ENCODE assay signal across 27 cellular contexts in the genomic region with DNA sequence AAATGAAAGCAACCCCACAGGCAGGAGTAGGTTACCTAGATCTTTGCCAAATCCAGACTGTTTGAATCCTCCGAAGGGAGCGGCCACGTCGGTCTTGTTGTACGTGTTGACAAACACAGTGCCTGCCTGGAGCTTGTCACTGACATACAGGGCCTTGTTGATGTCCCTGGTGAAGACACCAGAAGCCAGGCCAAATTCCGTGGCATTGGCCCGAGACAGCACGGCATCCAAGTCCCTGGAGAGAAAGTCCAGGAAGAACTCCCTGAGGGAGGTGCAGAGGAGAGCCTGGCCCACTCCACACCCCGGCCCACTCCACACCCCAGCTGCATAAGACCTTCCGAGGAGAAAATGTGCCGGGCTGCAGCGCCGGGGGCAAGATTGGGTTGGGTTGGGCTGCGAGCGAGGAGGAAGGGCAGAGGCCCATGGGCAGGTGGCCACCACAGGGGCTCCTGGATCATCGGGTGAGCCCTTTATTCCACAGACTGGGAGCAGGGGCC. TPM values are rescaled to one million over a fixed set of nuclear protein-coding genes. Genes with fewer than 3 reads are reported as not detected.
A peak's percentile ranks its signal among the peaks of the same experiment; 100 is the strongest.
DNase-seq lines count a peak whose midpoint lies in the region; ATAC-seq and TF ChIP-seq lines count a peak whose summit lies in the region.
"Had no signal": no experiment of that assay in that cellular context is flagged by ENCODE, and none has a peak within 500 bp of the region (broad histone marks: within the 10 kb centered on the region; RNA-seq: fewer than 3 reads in every experiment).

No MANE protein-coding gene starts in this region.

- no peak overlapping the region for H3K4me3 Mint-ChIP-seq in activated CD4-positive, alpha-beta memory T cell treated with anti-CD3 and anti-CD28 coated beads, Interleukin-2, amount 10 ng/mL, durations not matched to agents 7 days and 5 days
- H3K4me3 Mint-ChIP-seq in activated CD4-positive, alpha-beta memory T cell treated with anti-CD3 and anti-CD28 coated beads for 36 hours = no peak overlapping the region
- H3K4me3 Mint-ChIP-seq: activated T-cell treated with anti-CD3 and anti-CD28 coated beads, Interleukin-2, amount 50 U/mL, for 72 hours; brain; immature natural killer cell had no signal

- TF ChIP-seq EP300 in sigmoid colon (IDR thresholded peaks at IDR 0.05) = no peak

- ATAC-seq in left lobe of liver = no peak
- ATAC-seq: activated T-cell treated with anti-CD3 and anti-CD28 coated beads, Interleukin-2, amount 50 U/mL, for 72 hours; left cardiac atrium; upper lobe of right lung had no signal

- H3K4me1 Mint-ChIP-seq in activated CD4-positive, alpha-beta memory T cell treated with anti-CD3 and anti-CD28 coated beads, Interleukin-2, amount 10 ng/mL, durations not matched to agents 7 days and 5 days = no peaks in the 10 kb centered on the region
- H3K4me1 Mint-ChIP-seq in activated CD4-positive, alpha-beta memory T cell treated with anti-CD3 and anti-CD28 coated beads for 36 hours (ENCODE audit: low read depth) = no peaks in the 10 kb centered on the region
- H3K4me1 Mint-ChIP-seq: immature natural killer cell had no signal

- DNase-seq in activated CD4-positive, alpha-beta memory T cell treated with anti-CD3 and anti-CD28 coated beads, Interleukin-2, amount 10 ng/mL, durations not matched to agents 7 days and 5 days = peak; percentile 7
- no peak for DNase-seq in activated CD4-positive, alpha-beta memory T cell treated with anti-CD3 and anti-CD28 coated beads for 36 hours
- DNase-seq in Peyer's patch = peak in 2 of 3 donors; percentile 10 to 30
- peak; percentile 43 for DNase-seq in left lobe of liver (ENCODE audit: low spot score)
- DNase-seq in sigmoid colon = peak; percentile 63
- no peak for DNase-seq in GF-D8 (lab: John Stamatoyannopoulos, UW)
- DNase-seq in NCI-H2196 (lab: John Stamatoyannopoulos, UW; ENCODE audit: unreplicated experiment) = no peak
- no peak for DNase-seq in DMS 273 (lab: John Stamatoyannopoulos, UW; ENCODE audit: unreplicated experiment)
- DNase-seq: activated naive CD4-positive, alpha-beta T cell treated with anti-CD3 and anti-CD28 coated beads, Interleukin-2, amount 50 U/mL, for 16 hours; activated T-cell treated with anti-CD3 and anti-CD28 coated beads, Interleukin-2, amount 50 U/mL, for 72 hours; COR-L47; DMS79 treated with DMSO at 0.1 percent for 48 hours; GM23248; hippocampal formation; immature natural killer cell; Karpas-422; left cardiac atrium; NCI-H2029; NCI-H2227 treated with DMSO at 0.1 percent for 48 hours; NCI-H526 treated with DMSO at 0.1 percent for 48 hours; PC-9; SIG-M5; stimulated activated naive CD4-positive, alpha-beta T cell; upper lobe of right lung had no signal

- H3K27ac Mint-ChIP-seq in activated CD4-positive, alpha-beta memory T cell treated with anti-CD3 and anti-CD28 coated beads, Interleukin-2, amount 10 ng/mL, durations not matched to agents 7 days and 5 days = no peak overlapping the region
- H3K27ac Mint-ChIP-seq in activated CD4-positive, alpha-beta memory T cell treated with anti-CD3 and anti-CD28 coated beads for 36 hours = no peak overlapping the region
- H3K27ac Mint-ChIP-seq: activated T-cell treated with anti-CD3 and anti-CD28 coated beads, Interleukin-2, amount 50 U/mL, for 72 hours; brain; immature natural killer cell had no signal

- POLR2A ChIA-PET in activated CD4-positive, alpha-beta memory T cell treated with anti-CD3 and anti-CD28 coated beads, Interleukin-2, amount 10 ng/mL, durations not matched to agents 7 days and 5 days (lab: Charles Lee) = no interaction called here
- POLR2A ChIA-PET in activated CD4-positive, alpha-beta memory T cell treated with anti-CD3 and anti-CD28 coated beads for 36 hours (lab: Charles Lee) = no interaction called here

- CTCF ChIA-PET in activated CD4-positive, alpha-beta memory T cell treated with anti-CD3 and anti-CD28 coated beads, Interleukin-2, amount 10 ng/mL, durations not matched to agents 7 days and 5 days (lab: Charles Lee) = no interaction called here
- CTCF ChIA-PET in activated CD4-positive, alpha-beta memory T cell treated with anti-CD3 and anti-CD28 coated beads for 36 hours (lab: Charles Lee) = no interaction called here

- H3K36me3 ChIP-seq in Peyer's patch = no peaks in the 10 kb centered on the region
- H3K36me3 ChIP-seq in sigmoid colon = no peaks in the 10 kb centered on the region
- H3K36me3 ChIP-seq: BLaER1 treated with 17β-estradiol and CSF1 and Interleukin-3, amounts not matched to agents 10 nM and 100 nM; upper lobe of right lung had no signal

- TF ChIP-seq CTCF in Peyer's patch (IDR thresholded peaks at IDR 0.05) (no peak), sigmoid colon (IDR thresholded peaks at IDR 0.05) (no peak)

- TF ChIP-seq POLR2A in Peyer's patch (IDR thresholded peaks at IDR 0.05) (no peak), sigmoid colon (IDR thresholded peaks at IDR 0.05) (no peak)

- no peaks in the 10 kb centered on the region for H3K4me1 ChIP-seq in Peyer's patch
- H3K4me1 ChIP-seq in sigmoid colon = peaks cover 0 to 19% (median 17%) of the 10 kb centered on the region in 4 donors
- H3K4me1 ChIP-seq: BLaER1 treated with 17β-estradiol and CSF1 and Interleukin-3, amounts not matched to agents 10 nM and 100 nM; upper lobe of right lung had no signal

- no peaks in the 10 kb centered on the region for H3K36me3 Mint-ChIP-seq in activated CD4-positive, alpha-beta memory T cell treated with anti-CD3 and anti-CD28 coated beads, Interleukin-2, amount 10 ng/mL, durations not matched to agents 7 days and 5 days (ENCODE audit: low read depth)
- no peaks in the 10 kb centered on the region for H3K36me3 Mint-ChIP-seq in activated CD4-positive, alpha-beta memory T cell treated with anti-CD3 and anti-CD28 coated beads for 36 hours
- H3K36me3 Mint-ChIP-seq: brain, immature natural killer cell had no signal

- 92 to 95% methylated on average over 16 of the region's 16 CpGs for WGBS in sigmoid colon, 2 donors

- no peaks in the 10 kb centered on the region for H3K27me3 ChIP-seq in Peyer's patch
- no peaks in the 10 kb centered on the region for H3K27me3 ChIP-seq in sigmoid colon
- H3K27me3 ChIP-seq: BLaER1 treated with 17β-estradiol and CSF1 and Interleukin-3, amounts not matched to agents 10 nM and 100 nM; upper lobe of right lung had no signal

- H3K27ac ChIP-seq in Peyer's patch = no peak overlapping the region
- H3K27ac ChIP-seq in sigmoid colon = no peak overlapping the region
- H3K27ac ChIP-seq: 22Rv1; BLaER1 treated with 17β-estradiol and CSF1 and Interleukin-3, amounts not matched to agents 10 nM and 100 nM; GM23248; PC-9; upper lobe of right lung had no signal

- no peaks in the 10 kb centered on the region for H3K27me3 Mint-ChIP-seq in activated CD4-positive, alpha-beta memory T cell treated with anti-CD3 and anti-CD28 coated beads, Interleukin-2, amount 10 ng/mL, durations not matched to agents 7 days and 5 days
- no peaks in the 10 kb centered on the region for H3K27me3 Mint-ChIP-seq in activated CD4-positive, alpha-beta memory T cell treated with anti-CD3 and anti-CD28 coated beads for 36 hours

- no peaks in the 10 kb centered on the region for H3K9me3 Mint-ChIP-seq in activated CD4-positive, alpha-beta memory T cell treated with anti-CD3 and anti-CD28 coated beads, Interleukin-2, amount 10 ng/mL, durations not matched to agents 7 days and 5 days
- no peaks in the 10 kb centered on the region for H3K9me3 Mint-ChIP-seq in activated CD4-positive, alpha-beta memory T cell treated with anti-CD3 and anti-CD28 coated beads for 36 hours
- H3K9me3 Mint-ChIP-seq: activated T-cell treated with anti-CD3 and anti-CD28 coated beads, Interleukin-2, amount 50 U/mL, for 72 hours; brain; immature natural killer cell had no signal

- no peaks in the 10 kb centered on the region for H3K9me3 ChIP-seq in Peyer's patch
- H3K9me3 ChIP-seq in sigmoid colon = peaks cover 0 to 2% (median 0%) of the 10 kb centered on the region in 4 donors
- H3K9me3 ChIP-seq: BLaER1 treated with 17β-estradiol and CSF1 and Interleukin-3, amounts not matched to agents 10 nM and 100 nM; upper lobe of right lung had no signal

- H3K4me3 ChIP-seq in Peyer's patch = no peak overlapping the region
- no peak overlapping the region for H3K4me3 ChIP-seq in sigmoid colon
- H3K4me3 ChIP-seq: BLaER1 treated with 17β-estradiol and CSF1 and Interleukin-3, amounts not matched to agents 10 nM and 100 nM; GM23248; PC-9; upper lobe of right lung had no signal

- intact Hi-C loops in activated CD4-positive, alpha-beta memory T cell treated with anti-CD3 and anti-CD28 coated beads for 36 hours (cut with micrococcal nuclease) = no loop called here
- intact Hi-C loops in sigmoid colon (cut with DNase I) = no loop called here

RNA-seq across cellular contexts. Expression of a gene that starts 21.8 kb away (rescaled TPM):
- 10 to 100 TPM; 25.6 to 30.0 TPM for total RNA-seq in activated CD4-positive, alpha-beta memory T cell treated with anti-CD3 and anti-CD28 coated beads, Interleukin-2, amount 10 ng/mL, durations not matched to agents 7 days and 5 days
- 10 to 100 TPM; 26.3 to 27.3 TPM for total RNA-seq in activated CD4-positive, alpha-beta memory T cell treated with anti-CD3 and anti-CD28 coated beads for 36 hours
- total RNA-seq in Peyer's patch = 10 to 100 TPM; 45.4 to 79.9 (median 58.5) TPM
- 15.7 TPM for total RNA-seq in left lobe of liver
- total RNA-seq in sigmoid colon = 10 to 100 TPM; 28.9 to 59.5 (median 42.1) TPM
- polyA plus RNA-seq in sigmoid colon = 10 to 100 TPM in 2 of 3 donors, 1 to 10 TPM in 1; 5.1 to 27.6 (median 19.8) TPM

Comparison
In these comparisons a context has a peak if more than half of its experiments do, and no peak if none do; other contexts are left out.
1. DNase-seq: peak in activated CD4-positive, alpha-beta memory T cell treated with anti-CD3 and anti-CD28 coated beads, Interleukin-2, amount 10 ng/mL, durations not matched to agents 7 days and 5 days (single experiment), Peyer's patch (2 of 3), left lobe of liver (single experiment) and sigmoid colon (single experiment); none in activated CD4-positive, alpha-beta memory T cell treated with anti-CD3 and anti-CD28 coated beads for 36 hours (single experiment), GF-D8 (single experiment), NCI-H2196 (single experiment) and DMS 273 (single experiment).